Comparison of ENCODE assay signal across 19 cellular contexts in genomic region chr5:10468256-10468655, GRCh38. TPM values are rescaled to one million over a fixed set of nuclear protein-coding genes. Genes with fewer than 3 reads are reported as not detected.
DNase-seq lines count a peak whose midpoint lies in the region; ATAC-seq, FAIRE-seq and TF ChIP-seq lines count a peak whose summit lies in the region.
"Had no signal": no experiment of that assay in that cellular context is flagged by ENCODE, and none has a peak within 500 bp of the region (broad histone marks: within the 10 kb centered on the region; RNA-seq: fewer than 3 reads in every experiment).

No MANE protein-coding gene starts in this region.

- H3K4me2 ChIP-seq in A549 (peak overlapping the region; percentile 21), mesenchymal stem cell (ENCODE audit: low read length, poor library complexity, severe bottlenecking) (no peak overlapping the region)

- no peak overlapping the region for H4K91ac ChIP-seq in mesenchymal stem cell (ENCODE audit: low read length)

- POLR2A ChIA-PET in A549 (lab: Yijun Ruan, JAX), result no interaction called here

- peaks cover 0 to 11% (median 3%) of the 10 kb centered on the region in 5 experiments for H3K9me3 Mint-ChIP-seq in brain

- H3K4me3 ChIP-seq in A549 (no peak overlapping the region), mesenchymal stem cell (ENCODE audit: insufficient read depth in 1 of 2, low read depth in 1 of 2, low read length in 2 of 2) (no peak overlapping the region), heart left ventricle (no peak overlapping the region)
- H3K4me3 ChIP-seq: GM12878, GM23248, Peyer's patch had no signal

- no peak overlapping the region for H2BK12ac ChIP-seq in mesenchymal stem cell (ENCODE audit: low read length in 2 of 2)

- H2BK15ac ChIP-seq in mesenchymal stem cell (ENCODE audit: low read depth, poor library complexity, severe bottlenecking), result no peak overlapping the region

- no peaks in the 10 kb centered on the region for H3K36me3 Mint-ChIP-seq in brain

- FAIRE-seq in A549 (lab: Jason Lieb, UNC), result no peak
- FAIRE-seq: G401.6, GM12878 had no signal

- no peak overlapping the region for H2BK120ac ChIP-seq in mesenchymal stem cell (ENCODE audit: low read depth, low read length)

- H4K8ac ChIP-seq in mesenchymal stem cell (ENCODE audit: low read length), result no peak overlapping the region

- H3K9me3 ChIP-seq in A549, result no peaks in the 10 kb centered on the region
- no peaks in the 10 kb centered on the region for H3K9me3 ChIP-seq in mesenchymal stem cell (ENCODE audit: control insufficient read depth, low read length)
- no peaks in the 10 kb centered on the region for H3K9me3 ChIP-seq in heart left ventricle
- H3K9me3 ChIP-seq: Peyer's patch had no signal

- TF ChIP-seq RAD21 in A549 (conservative IDR thresholded peaks at IDR 0.05 in 1 of 2, IDR thresholded peaks at IDR 0.05 in 1 of 2), result no peak

- 40% methylated on average over 2 of the region's 2 CpGs for WGBS in A549 (ENCODE audit: missing lambda C conversion rate)
- WGBS in mesenchymal stem cell, result 86% methylated on average over 1 of the region's 2 CpGs
- 86 to 89% (median 88%) methylated on average over 2 of the region's 2 CpGs for WGBS in heart left ventricle, 4 donors

- no peak for TF ChIP-seq EP300 in A549 (IDR thresholded peaks at IDR 0.05)

- H3K4me1 ChIP-seq in A549, result peaks cover 20% of the 10 kb centered on the region
- H3K4me1 ChIP-seq in mesenchymal stem cell (ENCODE audit: control insufficient read depth, insufficient read depth, low read depth, low read length), result peaks cover 21% of the 10 kb centered on the region
- peaks cover 0 to 14% (median 0%) of the 10 kb centered on the region in 12 donors for H3K4me1 ChIP-seq in heart left ventricle
- H3K4me1 ChIP-seq: Peyer's patch had no signal

- H3K18ac ChIP-seq in mesenchymal stem cell (ENCODE audit: low read depth in 1 of 2, low read length in 2 of 2), result no peak overlapping the region

- H3K4me1 Mint-ChIP-seq in brain, result peaks cover 18% of the 10 kb centered on the region

- H3K79me1 ChIP-seq in mesenchymal stem cell (replicated peaks; ENCODE audit: low read length, poor library complexity, severe bottlenecking), result no peaks in the 10 kb centered on the region

- peaks cover 7% of the 10 kb centered on the region for H3K27me3 Mint-ChIP-seq in brain

- H3K9ac ChIP-seq in mesenchymal stem cell (ENCODE audit: low read length), result no peak overlapping the region
- H3K9ac ChIP-seq: GM23248 had no signal

- H3K36me3 ChIP-seq in mesenchymal stem cell (ENCODE audit: control insufficient read depth in 1 of 2, insufficient read depth in 2 of 2, low read depth in 1 of 2, low read length in 2 of 2) (no peaks in the 10 kb centered on the region), heart left ventricle (no peaks in the 10 kb centered on the region)
- H3K36me3 ChIP-seq: Peyer's patch had no signal

- H3K23ac ChIP-seq in mesenchymal stem cell (ENCODE audit: low read length in 2 of 2), result no peak overlapping the region

- H3K27me3 ChIP-seq in mesenchymal stem cell (ENCODE audit: control insufficient read depth in 1 of 2, insufficient read depth in 1 of 2, low read length in 2 of 2) (no peaks in the 10 kb centered on the region), heart left ventricle (no peaks in the 10 kb centered on the region)
- H3K27me3 ChIP-seq: Peyer's patch had no signal

- DNase-seq in A549 (ENCODE audit: low read depth in 1 of 2, low spot score in 1 of 2) (no peak), M059J (ENCODE audit: low read depth) (peak; percentile 40), mesenchymal stem cell (no peak), heart left ventricle (no peak), HK-2 (ENCODE audit: unreplicated experiment) (no peak), AML-193 (lab: John Stamatoyannopoulos, UW) (no peak), NAMALWA (ENCODE audit: low spot score) (no peak)
- DNase-seq: C1 segment of cervical spinal cord, DMS79 treated with DMSO at 0.1 percent for 48 hours, GM23248, NCI-H1436, NCI-H2029 treated with DMSO at 0.1 percent for 48 hours, NCI-H82, Peyer's patch, SIG-M5 had no signal

- no peak overlapping the region for H2AFZ ChIP-seq in mesenchymal stem cell (ENCODE audit: low read depth, low read length)
- H2AFZ ChIP-seq: GM23248 had no signal

- H3K4me3 Mint-ChIP-seq in brain, result peak overlapping the region in 1 of 5 experiments; percentile 22

- no peak overlapping the region for H2BK5ac ChIP-seq in mesenchymal stem cell (ENCODE audit: low read depth, low read length, poor library complexity, severe bottlenecking)

- H2AK5ac ChIP-seq in mesenchymal stem cell (ENCODE audit: low read length, severe bottlenecking), result peak overlapping the region; percentile 92

- H3K27ac Mint-ChIP-seq in brain, result peak overlapping the region in 3 of 5 experiments; percentile 35 to 72 (median 58)

- ATAC-seq in A549 (no peak), heart left ventricle (no peak)
- ATAC-seq: GM12878 had no signal

- H3K14ac ChIP-seq in mesenchymal stem cell (ENCODE audit: low read length in 2 of 2), result no peak overlapping the region

- TF ChIP-seq CTCF in A549 (IDR thresholded peaks at IDR 0.05) (no peak), brain (conservative IDR thresholded peaks at IDR 0.05) (no peak), heart left ventricle (IDR thresholded peaks at IDR 0.05) (no peak)

- H3K27ac ChIP-seq in A549 (peak overlapping the region; percentile 50 to 73; a peak in 5 of 6 replicates), mesenchymal stem cell (ENCODE audit: low read length, poor library complexity, severe bottlenecking) (peak overlapping the region; percentile 76), heart left ventricle (no peak overlapping the region)
- H3K27ac ChIP-seq: Peyer's patch had no signal

- H3K4ac ChIP-seq in mesenchymal stem cell (ENCODE audit: low read depth in 1 of 2, low read length in 2 of 2), result no peak overlapping the region

- intact Hi-C loops in heart left ventricle (cut with DNase I), result loop anchor here in 1 of 10 donors (10.0 kb wide), 1 partner anchor 87 kb away; no protein-coding TSS in a partner anchor

- CTCF ChIA-PET in A549 (lab: Yijun Ruan, JAX), result interaction anchor here (1.0 kb wide), 1 partner anchor 160 kb away, joined by 4 read pairs; no protein-coding TSS in a partner anchor

- TF ChIP-seq POLR2A in A549 (IDR thresholded peaks at IDR 0.05; ENCODE audit: low read length) (no peak), heart left ventricle (IDR thresholded peaks at IDR 0.05) (no peak)

TF ChIP-seq in A549, 52 proteins besides CTCF, POLR2A, EP300 and RAD21:
- no peak for TF ChIP-seq FOSB (CRISPR knock-in tag; IDR thresholded peaks at IDR 0.05)
- TF ChIP-seq ATOH8 (CRISPR knock-in tag; IDR thresholded peaks at IDR 0.05; ENCODE audit: low read depth), result no peak
- no peak for TF ChIP-seq MYC (IDR thresholded peaks at IDR 0.05; ENCODE audit: borderline replicate concordance, low read length)
- TF ChIP-seq SMC3 (IDR thresholded peaks at IDR 0.05), result no peak
- no peak for TF ChIP-seq CBX8 (IDR thresholded peaks at IDR 0.05)
- TF ChIP-seq, protein P1, sequence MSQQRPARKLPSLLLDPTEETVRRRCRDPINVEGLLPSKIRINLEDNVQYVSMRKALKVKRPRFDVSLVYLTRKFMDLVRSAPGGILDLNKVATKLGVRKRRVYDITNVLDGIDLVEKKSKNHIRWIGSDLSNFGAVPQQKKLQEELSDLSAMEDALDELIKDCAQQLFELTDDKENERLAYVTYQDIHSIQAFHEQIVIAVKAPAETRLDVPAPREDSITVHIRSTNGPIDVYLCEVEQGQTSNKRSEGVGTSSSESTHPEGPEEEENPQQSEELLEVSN (IDR thresholded peaks at IDR 0.05; ENCODE audit: borderline replicate concordance, low read depth), result no peak
- TF ChIP-seq HOXA7 (CRISPR knock-in tag; IDR thresholded peaks at IDR 0.05), result no peak
- TF ChIP-seq PBX3 (IDR thresholded peaks at IDR 0.05), result no peak
- TF ChIP-seq NPAS2 (CRISPR knock-in tag; IDR thresholded peaks at IDR 0.05; ENCODE audit: borderline replicate concordance), result no peak
- no peak for TF ChIP-seq RNF2 (IDR thresholded peaks at IDR 0.05; ENCODE audit: borderline replicate concordance, low read depth)
- no peak for TF ChIP-seq KDM1A (IDR thresholded peaks at IDR 0.05; ENCODE audit: low read depth)
- TF ChIP-seq HOXB13 (CRISPR knock-in tag; IDR thresholded peaks at IDR 0.05; ENCODE audit: low read depth), result no peak
- TF ChIP-seq ZNF302 (CRISPR knock-in tag; IDR thresholded peaks at IDR 0.05), result no peak
- TF ChIP-seq NFE2L2 (conservative IDR thresholded peaks at IDR 0.05; ENCODE audit: low read length), result no peak
- TF ChIP-seq BHLHE40 (IDR thresholded peaks at IDR 0.05; ENCODE audit: low read depth, low read length), result no peak
- TF ChIP-seq CHD4 (IDR thresholded peaks at IDR 0.05; ENCODE audit: borderline replicate concordance), result no peak
- TF ChIP-seq HDAC2 (IDR thresholded peaks at IDR 0.05), result no peak

RNA-seq across cellular contexts. Expression of gene ROPN1L, which starts 26.6 kb away (rescaled TPM):
- 1.4 and 1.5 TPM in 2 replicates for polyA plus RNA-seq in A549 (2011; rRNA removed)
- polyA plus RNA-seq in A549 (2012; cell fraction: cytosol; rRNA removed), result 3.6 and 3.8 TPM in 2 replicates
- polyA plus RNA-seq in A549 (2012; cell fraction: nucleus; rRNA removed), result 2.6 and 3.4 TPM in 2 replicates
- 0.83 to 1.3 TPM (median 1.3 TPM) in 3 replicates for polyA plus RNA-seq in A549 (2017; fragmentation: RNase III; extraction: RNeasy Plus Mini Kit Qiagen cat#74134 plus additional on column Dnase treatment)
- 0.37 and 0.73 TPM in 2 replicates for polyA minus RNA-seq in A549 (2011; rRNA and poly(A)+ RNA removed)
- 0.30 and 3.0 TPM in 2 replicates for total RNA-seq in M059J (2014; rRNA removed; shearing (Covaris generic))
- 2.0 TPM for polyA plus RNA-seq in brain (ENCODE audit: insufficient read depth, low read depth, low replicate concordance)
- polyA plus RNA-seq in mesenchymal stem cell (2013, experiment 1 of 2), result 0.43 TPM
- polyA plus RNA-seq in mesenchymal stem cell (2013, experiment 2 of 2), result 0.29 TPM
- total RNA-seq in heart left ventricle, result under 1 TPM in 5 of 9 donors, not detected in 4; 0.40 to 0.81 (median 0.56) TPM
- polyA plus RNA-seq in heart left ventricle, result under 1 TPM; 0.14 to 0.15 TPM
- total RNA-seq: HT-29 had no signal

Comparison
In these comparisons a context has a peak if more than half of its experiments do, and no peak if none do; other contexts are left out.
1. H3K27ac ChIP-seq: peak in A549 (2 of 2) and mesenchymal stem cell (single experiment); none in heart left ventricle (0 of 12).